ENCODE assay signal across 16 cellular contexts in the genomic region with DNA sequence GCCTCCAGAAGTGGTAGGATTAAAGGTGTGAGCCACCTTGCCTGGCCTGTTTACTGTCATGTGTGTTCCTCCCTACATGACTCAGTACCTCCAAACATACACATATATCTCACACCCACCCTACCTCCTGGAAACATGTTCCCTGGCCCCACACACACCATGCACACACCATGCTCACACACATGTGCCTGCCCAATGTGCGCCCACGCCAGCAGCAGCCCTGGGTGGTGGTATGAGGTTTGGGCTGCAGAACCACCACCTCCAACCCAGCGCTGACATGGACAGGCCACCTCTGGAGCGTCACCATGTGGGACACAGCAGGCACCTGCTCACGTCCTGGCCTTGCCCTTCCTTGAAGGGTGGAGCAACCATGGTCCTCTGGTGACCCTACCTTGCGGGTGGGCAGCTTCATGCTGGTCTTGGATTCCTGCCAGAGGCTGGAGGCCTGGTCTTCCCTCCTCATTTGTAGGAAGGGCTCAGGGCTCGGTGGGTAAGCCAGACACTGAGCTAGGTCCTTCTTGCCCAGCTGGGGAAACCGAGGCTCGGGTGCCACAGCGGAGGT. TPM values are rescaled to one million over a fixed set of nuclear protein-coding genes. Genes with fewer than 3 reads are reported as not detected.
DNase-seq lines count a peak whose midpoint lies in the region; ATAC-seq and TF ChIP-seq lines count a peak whose summit lies in the region.
"Had no signal": no experiment of that assay in that cellular context is flagged by ENCODE, and none has a peak within 500 bp of the region (broad histone marks: within the 10 kb centered on the region; RNA-seq: fewer than 3 reads in every experiment).

No MANE protein-coding gene starts in this region.

- intact Hi-C loops in HCT116 (cut with micrococcal nuclease) = loop anchor here (5.0 kb wide), 1 partner anchor 57 kb away; no protein-coding TSS in a partner anchor
- intact Hi-C loops in esophagus squamous epithelium (cut with DNase I) = no loop called here
- intact Hi-C loops in activated T-helper 2 cell treated with anti-CD3 and anti-CD28 coated beads, Interferon-gamma antibody, Interleukin-2, Interleukin-4, amounts not matched to agents 10 μg/mL and 5 μg/mL and 100 μg/mL, durations not matched to agents 14 hours and 24 hours and 36 hours (cut with micrococcal nuclease) = no loop called here

- no peaks in the 10 kb centered on the region for H3K27me3 ChIP-seq in HCT116 (ENCODE audit: insufficient read depth, low read length)
- H3K27me3 ChIP-seq in esophagus squamous epithelium = no peaks in the 10 kb centered on the region

- DNase-seq in HCT116 (ENCODE audit: low read depth, low spot score) (no peak), WTC11 (ENCODE audit: low spot score) (no peak), esophagus squamous epithelium (lab: John Stamatoyannopoulos, UW) (no peak), EL (no peak)
- no peak for DNase-seq in effector memory CD8-positive, alpha-beta T cell
- no peak for DNase-seq in activated T-helper 2 cell treated with anti-CD3 and anti-CD28 coated beads, Interferon-gamma antibody, Interleukin-2, Interleukin-4, amounts not matched to agents 10 μg/mL and 5 μg/mL and 100 μg/mL, durations not matched to agents 14 hours and 24 hours and 36 hours (ENCODE audit: low spot score)
- DNase-seq: activated gamma-delta T cell treated with Interleukin-2 at 50 U/mL for 16 hours; naive thymus-derived CD8-positive, alpha-beta T cell; NCI-H1092; RPMI8226; T-helper 2 cell had no signal

- TF ChIP-seq RAD21 in HCT116 (IDR thresholded peaks at IDR 0.05; ENCODE audit: low read depth) = no peak

- ATAC-seq in HCT116 = no peak
- no peak for ATAC-seq in WTC11
- peak; percentile 46 for ATAC-seq in stimulated activated memory B cell treated with anti-CD40 and anti-IgM and Interleukin-4, amounts not matched to agents 10 μg/mL and 1 μg/mL and 100 μg/mL, for 72 hours
- no peak for ATAC-seq in activated CD4-positive, CD25-positive, alpha-beta regulatory T cell treated with anti-CD3 and anti-CD28 coated beads, Interleukin-2, amount 50 U/mL, for 24 hours
- no peak for ATAC-seq in effector memory CD8-positive, alpha-beta T cell (replicated peaks)
- ATAC-seq: naive thymus-derived CD8-positive, alpha-beta T cell had no signal

- no peak overlapping the region for H3K4me3 Mint-ChIP-seq in WTC11
- H3K4me3 Mint-ChIP-seq in stimulated activated memory B cell treated with anti-CD40 and anti-IgM and Interleukin-4, amounts not matched to agents 10 μg/mL and 1 μg/mL and 100 μg/mL, for 72 hours = no peak overlapping the region
- no peak overlapping the region for H3K4me3 Mint-ChIP-seq in effector memory CD8-positive, alpha-beta T cell
- H3K4me3 Mint-ChIP-seq in activated T-helper 2 cell treated with anti-CD3 and anti-CD28 coated beads, Interferon-gamma antibody, Interleukin-2, Interleukin-4, amounts not matched to agents 10 μg/mL and 5 μg/mL and 100 μg/mL, durations not matched to agents 14 hours and 24 hours and 36 hours (ENCODE audit: low read depth) = no peak overlapping the region
- H3K4me3 Mint-ChIP-seq: naive thymus-derived CD8-positive, alpha-beta T cell had no signal

- H3K4me1 Mint-ChIP-seq in WTC11 = peaks cover 21% of the 10 kb centered on the region
- H3K4me1 Mint-ChIP-seq in stimulated activated memory B cell treated with anti-CD40 and anti-IgM and Interleukin-4, amounts not matched to agents 10 μg/mL and 1 μg/mL and 100 μg/mL, for 72 hours = no peaks in the 10 kb centered on the region
- H3K4me1 Mint-ChIP-seq in effector memory CD8-positive, alpha-beta T cell (ENCODE audit: low read depth in 2 of 2) = peaks cover 18 to 27% of the 10 kb centered on the region in 2 donors
- peaks cover 42% of the 10 kb centered on the region for H3K4me1 Mint-ChIP-seq in activated T-helper 2 cell treated with anti-CD3 and anti-CD28 coated beads, Interferon-gamma antibody, Interleukin-2, Interleukin-4, amounts not matched to agents 10 μg/mL and 5 μg/mL and 100 μg/mL, durations not matched to agents 14 hours and 24 hours and 36 hours (ENCODE audit: low read depth)

- H3K4me3 ChIP-seq in HCT116 (replicated peaks in 1 of 2; ENCODE audit: low read depth in 1 of 2, low read length in 2 of 2) (no peak overlapping the region), esophagus squamous epithelium (no peak overlapping the region)

- no peaks in the 10 kb centered on the region for H3K9me3 Mint-ChIP-seq in WTC11
- H3K9me3 Mint-ChIP-seq in stimulated activated memory B cell treated with anti-CD40 and anti-IgM and Interleukin-4, amounts not matched to agents 10 μg/mL and 1 μg/mL and 100 μg/mL, for 72 hours = no peaks in the 10 kb centered on the region
- H3K9me3 Mint-ChIP-seq in effector memory CD8-positive, alpha-beta T cell = no peaks in the 10 kb centered on the region
- H3K9me3 Mint-ChIP-seq in activated T-helper 2 cell treated with anti-CD3 and anti-CD28 coated beads, Interferon-gamma antibody, Interleukin-2, Interleukin-4, amounts not matched to agents 10 μg/mL and 5 μg/mL and 100 μg/mL, durations not matched to agents 14 hours and 24 hours and 36 hours = no peaks in the 10 kb centered on the region

- H3K9me2 ChIP-seq in HCT116 (ENCODE audit: insufficient read depth) = no peaks in the 10 kb centered on the region

- RAD21 ChIA-PET in HCT116 (lab: Charles Lee; ENCODE audit: low non-redundant PET in 1 of 2, low total read pairs in 2 of 2, uncharacterized antibody in 2 of 2, unreplicated experiment in 2 of 2) = no interaction called here

- WGBS in esophagus squamous epithelium, 2 donors = 79 to 87% methylated on average over 3 to 4 of the region's 10 CpGs

- TF ChIP-seq CTCF in HCT116 (IDR thresholded peaks at IDR 0.05 in 2 of 3, conservative IDR thresholded peaks at IDR 0.05 in 1 of 3; ENCODE audit: borderline replicate concordance in 1 of 3, insufficient read depth in 1 of 3, low read depth in 2 of 3, low read length in 2 of 3) (no peak), WTC11 (IDR thresholded peaks at IDR 0.05) (no peak), esophagus squamous epithelium (IDR thresholded peaks at IDR 0.05) (no peak)

- no peaks in the 10 kb centered on the region for H3K36me3 Mint-ChIP-seq in WTC11
- H3K36me3 Mint-ChIP-seq in stimulated activated memory B cell treated with anti-CD40 and anti-IgM and Interleukin-4, amounts not matched to agents 10 μg/mL and 1 μg/mL and 100 μg/mL, for 72 hours = no peaks in the 10 kb centered on the region
- peaks cover 3% of the 10 kb centered on the region for H3K36me3 Mint-ChIP-seq in effector memory CD8-positive, alpha-beta T cell (ENCODE audit: insufficient read depth)
- no peaks in the 10 kb centered on the region for H3K36me3 Mint-ChIP-seq in activated T-helper 2 cell treated with anti-CD3 and anti-CD28 coated beads, Interferon-gamma antibody, Interleukin-2, Interleukin-4, amounts not matched to agents 10 μg/mL and 5 μg/mL and 100 μg/mL, durations not matched to agents 14 hours and 24 hours and 36 hours (ENCODE audit: low read depth)
- H3K36me3 Mint-ChIP-seq: naive thymus-derived CD8-positive, alpha-beta T cell had no signal

- POLR2A ChIA-PET in HCT116 (lab: Charles Lee) (no interaction called here), WTC11 (lab: Charles Lee) (no interaction called here)

- H3K4me2 ChIP-seq in HCT116 (ENCODE audit: low read length) = peak overlapping the region; percentile 85

- H2AFZ ChIP-seq in HCT116 (ENCODE audit: low read depth, low read length, poor library complexity, severe bottlenecking) = no peak overlapping the region

- H3K79me2 ChIP-seq in HCT116 (ENCODE audit: insufficient read depth, low read length) = peaks cover 23% of the 10 kb centered on the region; the same call in 1 of the 2 replicates

- peak overlapping the region; percentile 64 for H3K9ac ChIP-seq in HCT116 (ENCODE audit: low read length)

- TF ChIP-seq POLR2A in HCT116 (IDR thresholded peaks at IDR 0.05; ENCODE audit: borderline replicate concordance, extremely low read depth, insufficient read depth, insufficient read length) (no peak), esophagus squamous epithelium (IDR thresholded peaks at IDR 0.05) (no peak)

- peak overlapping the region; percentile 36; the same call in 1 of the 2 replicates for H3K27ac Mint-ChIP-seq in WTC11
- no peak overlapping the region for H3K27ac Mint-ChIP-seq in stimulated activated memory B cell treated with anti-CD40 and anti-IgM and Interleukin-4, amounts not matched to agents 10 μg/mL and 1 μg/mL and 100 μg/mL, for 72 hours
- peak overlapping the region in 1 of 2 donors; percentile 54 for H3K27ac Mint-ChIP-seq in effector memory CD8-positive, alpha-beta T cell
- H3K27ac Mint-ChIP-seq in activated T-helper 2 cell treated with anti-CD3 and anti-CD28 coated beads, Interferon-gamma antibody, Interleukin-2, Interleukin-4, amounts not matched to agents 10 μg/mL and 5 μg/mL and 100 μg/mL, durations not matched to agents 14 hours and 24 hours and 36 hours = no peak overlapping the region

- no peaks in the 10 kb centered on the region for H3K27me3 Mint-ChIP-seq in WTC11 (ENCODE audit: low read depth)
- H3K27me3 Mint-ChIP-seq in stimulated activated memory B cell treated with anti-CD40 and anti-IgM and Interleukin-4, amounts not matched to agents 10 μg/mL and 1 μg/mL and 100 μg/mL, for 72 hours = peaks cover 19% of the 10 kb centered on the region
- H3K27me3 Mint-ChIP-seq in effector memory CD8-positive, alpha-beta T cell = peaks cover 17 to 35% of the 10 kb centered on the region in 2 donors
- no peaks in the 10 kb centered on the region for H3K27me3 Mint-ChIP-seq in activated T-helper 2 cell treated with anti-CD3 and anti-CD28 coated beads, Interferon-gamma antibody, Interleukin-2, Interleukin-4, amounts not matched to agents 10 μg/mL and 5 μg/mL and 100 μg/mL, durations not matched to agents 14 hours and 24 hours and 36 hours (ENCODE audit: low read depth)

- H4K20me1 ChIP-seq in HCT116 (ENCODE audit: insufficient read depth) = 0 out of 2 replicates have a peak, but pooled peaks cover 3% of the 10 kb centered on the region

- H3K4me1 ChIP-seq in HCT116 (ENCODE audit: control insufficient read depth in 1 of 2, insufficient read depth in 2 of 2, low read length in 2 of 2) (peaks cover 65 to 82% of the 10 kb centered on the region in 2 experiments), esophagus squamous epithelium (peaks cover 43 to 82% (median 56%) of the 10 kb centered on the region in 3 donors)

- no TSS peak for BruUV-seq in HCT116 (replicated peaks; lab: Mats Ljungman, UMichigan)

- H3K9me3 ChIP-seq in HCT116 (ENCODE audit: control insufficient read depth in 1 of 2, insufficient read depth in 1 of 2, low read depth in 1 of 2, low read length in 2 of 2) (no peaks in the 10 kb centered on the region), esophagus squamous epithelium (no peaks in the 10 kb centered on the region)

- CTCF ChIA-PET in HCT116 (lab: Charles Lee) = interaction anchor here (0.8 to 1.6 kb wide), 4 partner anchors 25 to 67 kb away, joined by 3 read pairs; no protein-coding TSS in a partner anchor
- CTCF ChIA-PET in WTC11 (lab: Charles Lee) = interaction anchor here (1.7 kb wide), 1 partner anchor 59 kb away, joined by 5 read pairs; no protein-coding TSS in a partner anchor

- H3K36me3 ChIP-seq in HCT116 (ENCODE audit: control insufficient read depth in 1 of 2, insufficient read depth in 2 of 2, low read length in 2 of 2) (no peaks in the 10 kb centered on the region), esophagus squamous epithelium (no peaks in the 10 kb centered on the region)

- H3K27ac ChIP-seq in HCT116 (ENCODE audit: low read depth, low read length) = peak overlapping the region; percentile 90
- H3K27ac ChIP-seq in esophagus squamous epithelium = peak overlapping the region; percentile 84 to 96 (median 90)

RNA-seq across cellular contexts. Expression of a gene that starts 37.9 kb away (rescaled TPM):
- 36.8 TPM for total RNA-seq in HCT116 (2021; ENCODE audit: unreplicated experiment)
- polyA plus RNA-seq in HCT116 (2012) = 13.2 and 13.5 TPM in 2 replicates
- 22.0 to 26.0 TPM (median 24.0 TPM) in 3 replicates for total RNA-seq in WTC11 (2021)
- total RNA-seq in esophagus squamous epithelium = 10 to 100 TPM; 43.1 to 73.2 (median 47.5) TPM
- 10.5 TPM in 2 replicates for total RNA-seq in activated T-helper 2 cell treated with anti-CD3 and anti-CD28 coated beads, Interferon-gamma antibody, Interleukin-2, Interleukin-4, amounts not matched to agents 10 μg/mL and 5 μg/mL and 100 μg/mL, durations not matched to agents 14 hours and 24 hours and 36 hours

RNA-seq across cellular contexts. Expression of a gene that starts 43.9 kb away (rescaled TPM):
- not detected for total RNA-seq in HCT116 (2021; ENCODE audit: unreplicated experiment)
- polyA plus RNA-seq in HCT116 (2012) = 0.17 TPM in 1 of 2 replicates, not detected in the other
- not detected in 3 replicates for total RNA-seq in WTC11 (2021)
- not detected for total RNA-seq in esophagus squamous epithelium
- total RNA-seq in activated T-helper 2 cell treated with anti-CD3 and anti-CD28 coated beads, Interferon-gamma antibody, Interleukin-2, Interleukin-4, amounts not matched to agents 10 μg/mL and 5 μg/mL and 100 μg/mL, durations not matched to agents 14 hours and 24 hours and 36 hours = not detected in 2 replicates
- total RNA-seq: dermis microvascular lymphatic vessel endothelial cell; fibroblast of villous mesenchyme; naive thymus-derived CD8-positive, alpha-beta T cell; posterior vena cava had no signal
- polyA plus RNA-seq: naive thymus-derived CD8-positive, alpha-beta T cell had no signal
